ENCODE assay signal across 8 cellular contexts in the genomic region with DNA sequence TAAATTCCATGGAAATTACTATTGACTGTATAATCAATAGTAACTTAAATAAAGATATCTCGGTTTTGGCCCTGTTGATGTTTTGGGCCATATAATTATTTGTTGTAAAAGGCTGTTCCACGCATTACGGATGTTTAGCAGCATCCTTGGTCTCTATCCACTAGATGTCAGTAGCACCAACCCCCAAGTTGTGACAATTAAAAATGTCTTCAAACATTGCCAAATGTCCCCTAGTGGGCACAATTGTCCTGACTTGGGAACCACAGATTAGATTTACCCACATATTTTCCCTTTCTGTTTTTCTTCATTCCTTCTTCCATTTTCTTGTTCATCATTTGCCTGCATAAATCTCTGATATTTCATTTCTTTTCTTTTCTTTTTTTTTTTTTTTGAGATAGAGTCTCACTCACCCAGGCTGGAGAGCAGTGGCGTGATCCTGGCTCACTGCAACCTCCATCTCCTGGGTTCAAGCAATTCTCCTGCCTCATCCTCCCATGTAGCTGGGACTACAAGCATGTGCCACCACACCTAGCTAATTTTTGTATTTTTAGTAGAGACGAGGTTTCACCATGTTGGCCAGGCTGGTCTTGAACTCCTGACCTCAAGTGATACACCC. TPM values are rescaled to one million over a fixed set of nuclear protein-coding genes. Genes with fewer than 3 reads are reported as not detected.
DNase-seq lines count a peak whose midpoint lies in the region; ATAC-seq, FAIRE-seq and TF ChIP-seq lines count a peak whose summit lies in the region.

No MANE protein-coding gene starts in this region.

- no peaks in the 10 kb centered on the region for H3K9me3 ChIP-seq in left ventricle myocardium inferior (replicated peaks)
- H3K9me3 ChIP-seq in right cardiac atrium (ENCODE audit: control insufficient read depth, low read length): no peaks in the 10 kb centered on the region
- no peaks in the 10 kb centered on the region for H3K9me3 ChIP-seq in SJCRH30 (replicated peaks)
- H3K9me3 ChIP-seq in small intestine (ENCODE audit: control insufficient read depth, low read depth): no peaks in the 10 kb centered on the region

- H3K27ac ChIP-seq in left ventricle myocardium inferior (replicated peaks): no peak overlapping the region
- H3K27ac ChIP-seq in right cardiac atrium (ENCODE audit: low read length): no peak overlapping the region
- no peak overlapping the region for H3K27ac ChIP-seq in SJCRH30
- no peak overlapping the region for H3K27ac ChIP-seq in small intestine (ENCODE audit: low read depth in 1 of 2, low read length in 1 of 2)

- FAIRE-seq in small intestine (lab: Jason Lieb, UNC): no peak

- no peak for DNase-seq in left ventricle myocardium inferior
- DNase-seq in right cardiac atrium: no peak
- peak; percentile 33 to 71 for DNase-seq in SJCRH30
- peak; percentile 48 for DNase-seq in fibroblast of peridontal ligament (ENCODE audit: extremely low read depth)
- peak; percentile 55 for DNase-seq in small intestine

- H3K4me3 ChIP-seq in left ventricle myocardium inferior: no peak overlapping the region
- no peak overlapping the region for H3K4me3 ChIP-seq in right cardiac atrium (ENCODE audit: low read length)
- H3K4me3 ChIP-seq in SJCRH30: no peak overlapping the region
- H3K4me3 ChIP-seq in small intestine (ENCODE audit: low read depth in 1 of 2, low read length in 2 of 2): no peak overlapping the region

- H3K27me3 ChIP-seq in left ventricle myocardium inferior (ENCODE audit: low read depth): peaks cover 42% of the 10 kb centered on the region
- no peaks in the 10 kb centered on the region for H3K27me3 ChIP-seq in right cardiac atrium (ENCODE audit: control insufficient read depth, insufficient read depth)
- H3K27me3 ChIP-seq in SJCRH30: peaks cover 16% of the 10 kb centered on the region
- no peaks in the 10 kb centered on the region for H3K27me3 ChIP-seq in small intestine (ENCODE audit: control insufficient read depth in 2 of 2, insufficient read depth in 2 of 2, low read length in 2 of 2)

- TF ChIP-seq CTCF in left ventricle myocardium inferior (IDR thresholded peaks at IDR 0.05; ENCODE audit: borderline replicate concordance): peak; percentile 50

- TF ChIP-seq EP300 in Ishikawa (IDR thresholded peaks at IDR 0.05; ENCODE audit: borderline replicate concordance): no peak

- H3K4me1 ChIP-seq in left ventricle myocardium inferior (no peaks in the 10 kb centered on the region), right cardiac atrium (ENCODE audit: control insufficient read depth, insufficient read depth, low read length) (no peaks in the 10 kb centered on the region), SJCRH30 (no peaks in the 10 kb centered on the region; the same call in 1 of the 2 replicates), small intestine (ENCODE audit: control insufficient read depth in 2 of 2, insufficient read depth in 1 of 2, low read depth in 1 of 2, low read length in 1 of 2) (no peaks in the 10 kb centered on the region)

- TF ChIP-seq RAD21 in Ishikawa (IDR thresholded peaks at IDR 0.05; ENCODE audit: low read depth): peak; percentile 74

- no peaks in the 10 kb centered on the region for H3K36me3 ChIP-seq in left ventricle myocardium inferior
- no peaks in the 10 kb centered on the region for H3K36me3 ChIP-seq in SJCRH30
- no peaks in the 10 kb centered on the region for H3K36me3 ChIP-seq in small intestine (ENCODE audit: control insufficient read depth in 2 of 2, insufficient read depth in 2 of 2, low read length in 2 of 2)

- ATAC-seq in right cardiac atrium: no peak
- no peak for ATAC-seq in HG02973 (IDR thresholded peaks at IDR 0.05; ENCODE audit: unreplicated experiment)
- no peak for ATAC-seq in GM21717 (IDR thresholded peaks at IDR 0.05; ENCODE audit: unreplicated experiment)

- intact Hi-C loops in left ventricle myocardium inferior (cut with micrococcal nuclease) (no loop called here), right cardiac atrium (cut with DNase I) (no loop called here)

- WGBS in right cardiac atrium: 56% methylated on average over 5 of the region's 5 CpGs
- 39 to 55% (median 49%) methylated on average over 5 of the region's 5 CpGs for WGBS in small intestine, 3 donors

TF ChIP-seq in Ishikawa, 13 proteins besides CTCF, POLR2A, EP300 and RAD21:
- TF ChIP-seq YY1 (IDR thresholded peaks at IDR 0.05; ENCODE audit: low read depth) (0 out of 2 replicates have a peak, but pooled peaks have one; percentile 18), CREB1 (IDR thresholded peaks at IDR 0.05; ENCODE audit: low read depth) (no peak), NFIC (IDR thresholded peaks at IDR 0.05) (0 out of 2 replicates have a peak, but pooled peaks have one; percentile 13)

RNA-seq across cellular contexts. Expression of a gene that starts 13.6 kb away (rescaled TPM):
- total RNA-seq in left ventricle myocardium inferior: not detected
- total RNA-seq in right cardiac atrium: not detected
- not detected for polyA plus RNA-seq in right cardiac atrium
- total RNA-seq in SJCRH30 (2014; rRNA removed; shearing (Covaris generic)): not detected in 2 replicates
- polyA plus RNA-seq in small intestine: not detected

RNA-seq across cellular contexts. Expression of a gene that starts 36.9 kb away (rescaled TPM):
- total RNA-seq in left ventricle myocardium inferior: not detected
- not detected for total RNA-seq in right cardiac atrium
- not detected for polyA plus RNA-seq in right cardiac atrium
- total RNA-seq in SJCRH30 (2014; rRNA removed; shearing (Covaris generic)): not detected in 2 replicates
- polyA plus RNA-seq in small intestine: not detected

RNA-seq across cellular contexts. Expression of a gene that starts 38.4 kb away (rescaled TPM):
- total RNA-seq in left ventricle myocardium inferior: not detected
- not detected for total RNA-seq in right cardiac atrium
- polyA plus RNA-seq in right cardiac atrium: not detected
- total RNA-seq in SJCRH30 (2014; rRNA removed; shearing (Covaris generic)): not detected in 2 replicates
- not detected for polyA plus RNA-seq in small intestine

RNA-seq across cellular contexts. Expression of a gene that starts 45.5 kb away (rescaled TPM):
- total RNA-seq in left ventricle myocardium inferior (not detected), right cardiac atrium (under 1 TPM in 1 of 4 donors, not detected in 3; 0.09 TPM)
- polyA plus RNA-seq in right cardiac atrium (not detected), small intestine (not detected)
- total RNA-seq in SJCRH30 (2014; rRNA removed; shearing (Covaris generic)): not detected in 2 replicates

RNA-seq across cellular contexts. Expression of a gene that starts 53.4 kb away (rescaled TPM):
- not detected for total RNA-seq in left ventricle myocardium inferior
- total RNA-seq in right cardiac atrium: not detected
- not detected for polyA plus RNA-seq in right cardiac atrium
- total RNA-seq in SJCRH30 (2014; rRNA removed; shearing (Covaris generic)): not detected in 2 replicates
- polyA plus RNA-seq in small intestine: not detected

Comparison
In these comparisons a context has a peak if more than half of its experiments do, and no peak if none do; other contexts are left out.
1. DNase-seq: peak in SJCRH30 (2 of 2), fibroblast of peridontal ligament (single experiment) and small intestine (single experiment); none in left ventricle myocardium inferior (single experiment) and right cardiac atrium (0 of 3).